2 cellular contexts compared by ENCODE assay signal in the genomic region with DNA sequence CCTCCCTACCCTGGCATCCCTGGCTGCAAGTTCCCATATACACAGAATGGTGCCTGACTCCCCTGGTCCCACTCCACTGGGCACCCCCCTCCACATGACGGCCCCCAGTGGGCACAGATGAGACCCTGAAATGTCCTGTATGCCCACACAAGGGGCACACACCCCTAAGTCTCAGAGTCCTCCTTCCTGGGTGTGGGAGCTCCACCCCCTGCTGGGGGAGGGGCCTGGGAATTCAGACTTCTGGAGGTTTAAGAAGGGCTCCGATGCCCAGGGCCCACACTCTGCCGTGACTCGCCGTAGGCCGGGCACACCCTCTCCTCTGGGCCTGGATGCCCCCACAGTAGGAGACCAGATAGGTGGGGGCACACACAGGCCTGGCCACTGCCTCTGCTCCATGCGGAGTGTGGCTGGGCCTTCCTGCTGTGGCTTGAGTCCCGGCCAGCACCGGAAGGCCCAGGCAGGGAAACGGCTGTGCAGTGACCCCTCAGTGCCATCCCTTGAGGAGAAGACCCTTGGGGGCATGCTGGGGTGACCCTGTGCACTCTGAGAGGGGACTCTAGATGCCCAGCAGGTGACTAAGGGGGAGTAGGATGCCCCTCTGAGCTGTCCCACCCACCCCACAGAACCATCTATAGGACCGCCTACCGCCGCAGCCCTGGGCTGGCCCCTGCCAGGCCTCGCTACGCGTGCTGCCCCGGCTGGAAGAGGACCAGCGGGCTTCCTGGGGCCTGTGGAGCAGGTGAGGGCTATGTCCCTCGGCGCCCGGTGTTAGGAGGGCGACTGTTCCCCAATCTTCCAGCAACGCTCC.
TF ChIP-seq lines count a peak whose summit lies in the region.

No MANE protein-coding gene starts in this region.

TF ChIP-seq in Ishikawa, 13 proteins besides CTCF, POLR2A, EP300 and RAD21:
- TF ChIP-seq, protein P1, sequence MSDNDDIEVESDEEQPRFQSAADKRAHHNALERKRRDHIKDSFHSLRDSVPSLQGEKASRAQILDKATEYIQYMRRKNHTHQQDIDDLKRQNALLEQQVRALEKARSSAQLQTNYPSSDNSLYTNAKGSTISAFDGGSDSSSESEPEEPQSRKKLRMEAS (IDR thresholded peaks at IDR 0.05), result 0 out of 2 replicates have a peak, but pooled peaks have one; percentile 34
- no peak for TF ChIP-seq TAF1 (IDR thresholded peaks at IDR 0.05; ENCODE audit: low read depth)
- TF ChIP-seq CREB1 (IDR thresholded peaks at IDR 0.05; ENCODE audit: low read depth), result no peak
- TF ChIP-seq ZBTB7A (IDR thresholded peaks at IDR 0.05; ENCODE audit: low read depth), result peak; percentile 62
- peak; percentile 84 for TF ChIP-seq TCF12 (IDR thresholded peaks at IDR 0.05; ENCODE audit: low read depth)
- TF ChIP-seq TEAD4 (IDR thresholded peaks at IDR 0.05), result peak; percentile 59
- no peak for TF ChIP-seq YY1 (IDR thresholded peaks at IDR 0.05; ENCODE audit: low read depth)
- no peak for TF ChIP-seq REST (IDR thresholded peaks at IDR 0.05; ENCODE audit: low read depth)
- peak; percentile 86 for TF ChIP-seq NFIC (IDR thresholded peaks at IDR 0.05)

TF ChIP-seq in GM12878, 131 proteins besides CTCF, POLR2A, EP300 and RAD21:
- TF ChIP-seq RELB (IDR thresholded peaks at IDR 0.05; ENCODE audit: low read depth) (no peak), KAT2A (conservative IDR thresholded peaks at IDR 0.05; ENCODE audit: control insufficient read depth, low read depth, low read length) (no peak), SP1 (IDR thresholded peaks at IDR 0.05; ENCODE audit: low read depth, low read length) (no peak), WRNIP1 (IDR thresholded peaks at IDR 0.05; ENCODE audit: borderline replicate concordance, low read depth, low read length) (no peak)
- TF ChIP-seq, protein P2, sequence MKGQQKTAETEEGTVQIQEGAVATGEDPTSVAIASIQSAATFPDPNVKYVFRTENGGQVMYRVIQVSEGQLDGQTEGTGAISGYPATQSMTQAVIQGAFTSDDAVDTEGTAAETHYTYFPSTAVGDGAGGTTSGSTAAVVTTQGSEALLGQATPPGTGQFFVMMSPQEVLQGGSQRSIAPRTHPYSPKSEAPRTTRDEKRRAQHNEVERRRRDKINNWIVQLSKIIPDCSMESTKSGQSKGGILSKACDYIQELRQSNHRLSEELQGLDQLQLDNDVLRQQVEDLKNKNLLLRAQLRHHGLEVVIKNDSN (IDR thresholded peaks at IDR 0.05; ENCODE audit: borderline replicate concordance, extremely low read length, insufficient read depth, low read depth, low read length), result no peak
TF ChIP-seq in GM12878: peak in this region for 0.
